Comparison of ENCODE assay signal across 23 cellular contexts in genomic region chr10:48227213-48227612, GRCh38. TPM values are rescaled to one million over a fixed set of nuclear protein-coding genes. Genes with fewer than 3 reads are reported as not detected.
"Had no signal": no experiment of that assay in that cellular context is flagged by ENCODE, and none has a peak within 500 bp of the region (broad histone marks: within the 10 kb centered on the region; RNA-seq: fewer than 3 reads in every experiment).

No MANE protein-coding gene starts in this region.

- H3K4me3 Mint-ChIP-seq: activated CD4-positive, alpha-beta memory T cell treated with anti-CD3 and anti-CD28 coated beads for 36 hours; natural killer cell; T-helper 1 cell treated with Interleukin-12 subunit alpha and Interleukin-12 subunit beta and Interleukin-4 antibody, amounts not matched to agents 30 μg/mL and 1 μg/mL, for 36 hours had no signal

- H3K27me3 ChIP-seq: colonic mucosa had no signal

- H3K27ac Mint-ChIP-seq: activated CD4-positive, alpha-beta memory T cell treated with anti-CD3 and anti-CD28 coated beads for 36 hours; activated naive CD4-positive, alpha-beta T cell treated with anti-CD3 and anti-CD28 coated beads, Interleukin-2, amount 50 U/mL, for 72 hours; natural killer cell; T-helper 1 cell treated with Interleukin-12 subunit alpha and Interleukin-12 subunit beta and Interleukin-4 antibody, amounts not matched to agents 30 μg/mL and 1 μg/mL, for 36 hours had no signal

- ATAC-seq: activated naive CD4-positive, alpha-beta T cell treated with anti-CD3 and anti-CD28 coated beads, Interleukin-2, amount 50 U/mL, for 72 hours; esophagus mucosa; natural killer cell; right cardiac atrium; stimulated activated naive CD8-positive, alpha-beta T cell treated with anti-CD3 and anti-CD28 coated beads, Interleukin-15, Interleukin-2, amounts not matched to agents 100 U/mL and 50 U/mL, for 24 hours had no signal

- H3K9me3 ChIP-seq: colonic mucosa had no signal

- H3K9me3 Mint-ChIP-seq: activated CD4-positive, alpha-beta memory T cell treated with anti-CD3 and anti-CD28 coated beads for 36 hours; activated naive CD4-positive, alpha-beta T cell treated with anti-CD3 and anti-CD28 coated beads, Interleukin-2, amount 50 U/mL, for 72 hours; natural killer cell; T-helper 1 cell treated with Interleukin-12 subunit alpha and Interleukin-12 subunit beta and Interleukin-4 antibody, amounts not matched to agents 30 μg/mL and 1 μg/mL, for 36 hours had no signal

- H3K4me1 Mint-ChIP-seq: natural killer cell had no signal

- H3K27ac ChIP-seq: colonic mucosa, skin epidermis, WERI-Rb-1 had no signal

- H3K4me3 ChIP-seq: colonic mucosa, skin epidermis had no signal

- H3K36me3 Mint-ChIP-seq: activated CD4-positive, alpha-beta memory T cell treated with anti-CD3 and anti-CD28 coated beads for 36 hours; activated naive CD4-positive, alpha-beta T cell treated with anti-CD3 and anti-CD28 coated beads, Interleukin-2, amount 50 U/mL, for 72 hours; natural killer cell had no signal

- DNase-seq: activated CD4-positive, alpha-beta memory T cell treated with anti-CD3 and anti-CD28 coated beads for 36 hours; activated effector memory CD4-positive, alpha-beta T cell treated with anti-CD3 and anti-CD28 coated beads, Interleukin-2, amount 50 U/mL, for 16 hours; activated T-cell treated with anti-CD3 and anti-CD28 coated beads, Interleukin-2, amount 50 U/mL, for 48 hours; central memory CD4-positive, alpha-beta T cell; colonic mucosa; hypothalamus; mesenchymal stem cell; natural killer cell; nucleus accumbens; right cardiac atrium; stimulated activated CD4-positive, alpha-beta T cell treated with anti-CD3 and anti-CD28 coated beads, Interleukin-15, amount 100 ng/mL, for 24 hours; stimulated activated CD4-positive, alpha-beta T cell treated with anti-CD3 and anti-CD28 coated beads, Interleukin-4, amount 100 ng/mL, for 4 hours; stimulated activated CD8-positive, alpha-beta memory T cell treated with anti-CD3 and anti-CD28 coated beads, Interleukin-4, amount 100 ng/mL, for 48 hours; stimulated activated naive CD8-positive, alpha-beta T cell treated with anti-CD3 and anti-CD28 coated beads, Interleukin-15, Interleukin-2, amounts not matched to agents 100 U/mL and 50 U/mL, for 24 hours; trophoblast cell; WERI-Rb-1 had no signal

- H3K4me1 ChIP-seq: colonic mucosa had no signal

- H3K36me3 ChIP-seq: colonic mucosa, WERI-Rb-1 had no signal

RNA-seq across cellular contexts. Expression of gene FRMPD2, which starts 47.3 kb away (rescaled TPM):
- total RNA-seq: activated CD4-positive, alpha-beta memory T cell treated with anti-CD3 and anti-CD28 coated beads for 36 hours; esophagus mucosa; glomerular endothelial cell; posterior vena cava had no signal
- polyA plus RNA-seq: liver had no signal
